ENCODE assay signal across 19 cellular contexts in genomic region chrX:105706041-105706440, GRCh38.
DNase-seq lines count a peak whose midpoint lies in the region; ATAC-seq and TF ChIP-seq lines count a peak whose summit lies in the region.
"Had no signal": no experiment of that assay in that cellular context is flagged by ENCODE, and none has a peak within 500 bp of the region (broad histone marks: within the 10 kb centered on the region; RNA-seq: fewer than 3 reads in every experiment).

No MANE protein-coding gene starts in this region.

- no TSS peak for BruUV-seq in mammary epithelial cell (replicated peaks; lab: Mats Ljungman, UMichigan)

- DNase-seq in HS-5 (ENCODE audit: low read depth) (peak; percentile 30), mammary epithelial cell (peak; percentile 57), fibroblast of villous mesenchyme (ENCODE audit: low read depth) (peak; percentile 31), stromal cell of bone marrow (ENCODE audit: low read depth) (peak; percentile 13), body of pancreas (no peak)
- DNase-seq in stimulated activated naive CD4-positive, alpha-beta T cell (lab: John Stamatoyannopoulos, UW), result no peak
- no peak for DNase-seq in stimulated activated CD8-positive, alpha-beta memory T cell treated with anti-CD3 and anti-CD28 coated beads, Interleukin-4, amount 100 ng/mL, for 48 hours
- DNase-seq: ACHN, COR-L47, DMS153, EL, MV-4-11, NCI-H1436, NCI-H2029, NCI-H2171, NCI-H446 treated with DMSO at 0.1 percent for 48 hours, NCI-H748 treated with DMSO at 0.1 percent for 48 hours, OCI-M1, SIG-M5 had no signal

- peaks cover 11% of the 10 kb centered on the region for H3K4me1 ChIP-seq in mammary epithelial cell (ENCODE audit: insufficient read depth, low read length)
- H3K4me1 ChIP-seq in body of pancreas, result no peaks in the 10 kb centered on the region

- WGBS in mammary epithelial cell (ENCODE audit: low coverage, missing lambda C conversion rate), result 50% methylated on average over 1 of the region's 1 CpG
- WGBS in body of pancreas, 2 donors, result 80 to 90% methylated on average over 1 of the region's 1 CpG

- intact Hi-C loops in mammary epithelial cell (cut with micrococcal nuclease), result loop anchor here (10.0 kb wide), 1 partner anchor 781 kb away; no protein-coding TSS in a partner anchor
- intact Hi-C loops in body of pancreas (cut with DNase I), result no loop called here

- no peaks in the 10 kb centered on the region for H4K20me1 ChIP-seq in mammary epithelial cell (ENCODE audit: insufficient read depth, low read length)

- no peaks in the 10 kb centered on the region for H3K79me2 ChIP-seq in mammary epithelial cell (ENCODE audit: insufficient read depth, low read length)

- CTCF ChIA-PET in mammary epithelial cell (lab: Charles Lee; ENCODE audit: low non-redundant PET), result no interaction called here

- H3K36me3 ChIP-seq in mammary epithelial cell (ENCODE audit: insufficient read depth, low read length) (no peaks in the 10 kb centered on the region), body of pancreas (replicated peaks in 1 of 2; ENCODE audit: insufficient read depth in 1 of 2, low read depth in 2 of 2) (no peaks in the 10 kb centered on the region)

- dilution Hi-C loops in mammary epithelial cell (cut with HindIII; ENCODE audit: low sequenced_read_pairs), result no loop called here

- H3K27me3 ChIP-seq in mammary epithelial cell (ENCODE audit: insufficient read depth, low read length) (no peaks in the 10 kb centered on the region), body of pancreas (no peaks in the 10 kb centered on the region)

- in situ Hi-C loops in mammary epithelial cell (cut with MboI; ENCODE audit: low sequenced_read_pairs in 2 of 2), result no loop called here

- no peak for TF ChIP-seq CTCF in mammary epithelial cell (conservative IDR thresholded peaks at IDR 0.05 in 1 of 2, IDR thresholded peaks at IDR 0.05 in 1 of 2; ENCODE audit: extremely low read depth in 1 of 2, insufficient read depth in 1 of 2, low read depth in 1 of 2, low read length in 2 of 2)
- TF ChIP-seq CTCF in fibroblast of villous mesenchyme (IDR thresholded peaks at IDR 0.05; ENCODE audit: insufficient read depth, low read depth, low read length), result no peak
- no peak for TF ChIP-seq CTCF in body of pancreas (IDR thresholded peaks at IDR 0.05)

- no peak overlapping the region for H3K4me2 ChIP-seq in mammary epithelial cell (ENCODE audit: insufficient read depth, low read depth, low read length)

- H3K4me3 ChIP-seq in mammary epithelial cell (replicated peaks in 1 of 3; ENCODE audit: insufficient read depth in 1 of 3, low read depth in 2 of 3, low read length in 3 of 3) (no peak overlapping the region), fibroblast of villous mesenchyme (ENCODE audit: low read depth, low read length) (no peak overlapping the region), body of pancreas (no peak overlapping the region)

- no peak overlapping the region for H2AFZ ChIP-seq in mammary epithelial cell (ENCODE audit: low read depth, low read length)

- ATAC-seq in body of pancreas, result no peak

- H3K9me3 ChIP-seq in mammary epithelial cell (replicated peaks; ENCODE audit: insufficient read depth, low read length) (no peaks in the 10 kb centered on the region), body of pancreas (no peaks in the 10 kb centered on the region)

- H3K9ac ChIP-seq in mammary epithelial cell (ENCODE audit: insufficient read depth, low read length), result no peak overlapping the region

- no peak for TF ChIP-seq POLR2A in body of pancreas (IDR thresholded peaks at IDR 0.05)

- H3K27ac ChIP-seq in mammary epithelial cell (ENCODE audit: insufficient read depth, low read depth, low read length) (no peak overlapping the region), body of pancreas (no peak overlapping the region)

Comparison
In these comparisons a context has a peak if more than half of its experiments do, and no peak if none do; other contexts are left out.
1. DNase-seq: peak in HS-5 (single experiment), mammary epithelial cell (single experiment), fibroblast of villous mesenchyme (single experiment) and stromal cell of bone marrow (single experiment); none in stimulated activated naive CD4-positive, alpha-beta T cell (0 of 6), stimulated activated CD8-positive, alpha-beta memory T cell treated with anti-CD3 and anti-CD28 coated beads, Interleukin-4, amount 100 ng/mL, for 48 hours (single experiment) and body of pancreas (0 of 4).